In the genomic region with DNA sequence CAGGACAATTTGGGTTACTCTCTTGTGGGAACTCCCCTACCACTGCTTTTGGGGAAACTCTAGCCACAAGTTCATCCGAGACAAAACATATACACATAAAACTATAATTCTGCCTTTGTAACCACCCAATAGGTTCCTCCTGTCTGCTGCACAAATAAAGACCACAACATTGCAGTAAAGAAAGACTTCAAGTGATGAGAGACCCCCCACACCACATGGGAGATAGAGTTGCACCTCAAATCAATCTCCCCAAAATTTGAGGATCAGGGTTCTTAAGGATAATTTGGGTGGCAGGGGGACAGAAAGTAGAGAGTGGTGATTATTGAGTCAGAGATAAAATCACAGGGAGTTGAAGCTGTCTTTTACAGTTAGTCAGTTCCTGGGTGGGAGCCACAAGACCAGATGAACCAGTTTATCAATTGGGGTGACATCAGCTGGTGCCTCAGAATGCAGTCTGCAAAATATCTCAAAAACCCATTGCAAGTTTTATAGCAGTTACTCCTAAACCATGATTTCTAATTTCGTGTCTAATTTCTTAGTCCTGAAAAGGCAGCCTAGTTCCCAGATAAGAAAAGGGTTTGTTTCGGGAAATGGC, we compare ENCODE assay signal across 18 cellular contexts.
DNase-seq lines count a peak whose midpoint lies in the region; ATAC-seq and TF ChIP-seq lines count a peak whose summit lies in the region.
"Had no signal": no experiment of that assay in that cellular context is flagged by ENCODE, and none has a peak within 500 bp of the region (broad histone marks: within the 10 kb centered on the region; RNA-seq: fewer than 3 reads in every experiment).

No MANE protein-coding gene starts in this region.

- peaks cover 4% of the 10 kb centered on the region for H3K36me3 Mint-ChIP-seq in natural killer cell treated with Interleukin-12 subunit alpha and Interleukin-12 subunit beta and Interleukin-15 and Interleukin-18, amount 100 ng/mL, for 72 hours
- H3K36me3 Mint-ChIP-seq in natural killer cell: no peaks in the 10 kb centered on the region
- H3K36me3 Mint-ChIP-seq: CD14-positive monocyte; CD4-positive, alpha-beta memory T cell had no signal

- H2AFZ ChIP-seq in SU-DHL-6 (ENCODE audit: low read depth, low read length, severe bottlenecking): peak overlapping the region; percentile 36

- intact Hi-C loops in natural killer cell (cut with micrococcal nuclease): no loop called here

- no peaks in the 10 kb centered on the region for H3K9me2 ChIP-seq in SU-DHL-6 (replicated peaks; ENCODE audit: insufficient read depth, low read length)

- no peak for ATAC-seq in natural killer cell treated with Interleukin-12 subunit alpha and Interleukin-12 subunit beta and Interleukin-15 and Interleukin-18, amount 100 ng/mL, for 72 hours
- no peak for ATAC-seq in natural killer cell
- no peak for ATAC-seq in HG03159 (IDR thresholded peaks at IDR 0.05; ENCODE audit: unreplicated experiment)
- no peak for ATAC-seq in left lobe of liver
- ATAC-seq: HCT116 had no signal

- H4K20me1 ChIP-seq in SU-DHL-6 (ENCODE audit: low read depth, low read length): no peaks in the 10 kb centered on the region
- H4K20me1 ChIP-seq: BLaER1 had no signal

- no peak overlapping the region for H3K27ac ChIP-seq in SU-DHL-6 (ENCODE audit: low read depth, low read length)
- H3K27ac ChIP-seq: BLaER1 had no signal

- peak overlapping the region; percentile 10 for H3K4me3 Mint-ChIP-seq in natural killer cell treated with Interleukin-12 subunit alpha and Interleukin-12 subunit beta and Interleukin-15 and Interleukin-18, amount 100 ng/mL, for 72 hours
- no peak overlapping the region for H3K4me3 Mint-ChIP-seq in natural killer cell
- H3K4me3 Mint-ChIP-seq: CD14-positive monocyte; CD4-positive, alpha-beta memory T cell had no signal

- H3K4me2 ChIP-seq in SU-DHL-6 (ENCODE audit: low read depth, low read length, poor library complexity, severe bottlenecking): no peak overlapping the region
- H3K4me2 ChIP-seq: BLaER1 had no signal

- no peaks in the 10 kb centered on the region for H3K4me1 Mint-ChIP-seq in natural killer cell treated with Interleukin-12 subunit alpha and Interleukin-12 subunit beta and Interleukin-15 and Interleukin-18, amount 100 ng/mL, for 72 hours (ENCODE audit: low read depth in 2 of 2)
- no peaks in the 10 kb centered on the region for H3K4me1 Mint-ChIP-seq in natural killer cell
- H3K4me1 Mint-ChIP-seq: CD14-positive monocyte; CD4-positive, alpha-beta memory T cell had no signal

- peaks cover 16% of the 10 kb centered on the region for H3K9me3 ChIP-seq in SU-DHL-6 (ENCODE audit: insufficient read depth, low read length)
- H3K9me3 ChIP-seq: BLaER1 had no signal

- H3F3A ChIP-seq in SU-DHL-6 (ENCODE audit: insufficient read depth): no peaks in the 10 kb centered on the region

- no peaks in the 10 kb centered on the region for H3K79me2 ChIP-seq in SU-DHL-6 (ENCODE audit: insufficient read depth, low read length)

- no peaks in the 10 kb centered on the region for H3K27me3 Mint-ChIP-seq in natural killer cell treated with Interleukin-12 subunit alpha and Interleukin-12 subunit beta and Interleukin-15 and Interleukin-18, amount 100 ng/mL, for 72 hours
- no peaks in the 10 kb centered on the region for H3K27me3 Mint-ChIP-seq in natural killer cell (ENCODE audit: low read depth in 2 of 2)
- H3K27me3 Mint-ChIP-seq: CD4-positive, alpha-beta memory T cell had no signal

- no peak overlapping the region for H3K27ac Mint-ChIP-seq in natural killer cell treated with Interleukin-12 subunit alpha and Interleukin-12 subunit beta and Interleukin-15 and Interleukin-18, amount 100 ng/mL, for 72 hours
- no peak overlapping the region for H3K27ac Mint-ChIP-seq in natural killer cell
- H3K27ac Mint-ChIP-seq: CD14-positive monocyte; CD4-positive, alpha-beta memory T cell had no signal

- H3K9me3 Mint-ChIP-seq in natural killer cell treated with Interleukin-12 subunit alpha and Interleukin-12 subunit beta and Interleukin-15 and Interleukin-18, amount 100 ng/mL, for 72 hours: peaks cover 10% of the 10 kb centered on the region
- peaks cover 2 to 4% of the 10 kb centered on the region in 2 donors for H3K9me3 Mint-ChIP-seq in natural killer cell

- DNase-seq in natural killer cell treated with Interleukin-12 subunit alpha and Interleukin-12 subunit beta and Interleukin-15 and Interleukin-18, amount 100 ng/mL, for 72 hours (ENCODE audit: low spot score): no peak
- no peak for DNase-seq in natural killer cell
- DNase-seq in epithelial cell of esophagus (ENCODE audit: low read depth): peak; percentile 79
- no peak for DNase-seq in occipital lobe (lab: John Stamatoyannopoulos, UW)
- no peak for DNase-seq in stimulated activated CD8-positive, alpha-beta memory T cell treated with anti-CD3 and anti-CD28 coated beads, Interleukin-4, amount 100 ng/mL, for 48 hours
- no peak for DNase-seq in left lobe of liver (ENCODE audit: low spot score)
- DNase-seq: 8988T; CD4-positive, alpha-beta memory T cell; DMS153; DMS79; GDM1; GOT3; H7 had no signal

- H3K4me3 ChIP-seq in SU-DHL-6 (ENCODE audit: insufficient read depth, low read length, poor library complexity, severe bottlenecking) (no peak overlapping the region), epithelial cell of esophagus (ENCODE audit: low read length) (no peak overlapping the region)
- H3K4me3 ChIP-seq: BLaER1 had no signal

- H3K36me3 ChIP-seq in SU-DHL-6 (ENCODE audit: low read length): no peaks in the 10 kb centered on the region
- H3K36me3 ChIP-seq: BLaER1 had no signal

- TF ChIP-seq CTCF in natural killer cell (IDR thresholded peaks at IDR 0.05): no peak
- no peak for TF ChIP-seq CTCF in SU-DHL-6 (IDR thresholded peaks at IDR 0.05; ENCODE audit: insufficient read depth, low read length, poor library complexity, severe bottlenecking)
- no peak for TF ChIP-seq CTCF in epithelial cell of esophagus (IDR thresholded peaks at IDR 0.05; ENCODE audit: insufficient read depth, low read depth, low read length, missing control alignments)

- no peak overlapping the region for H3K9ac ChIP-seq in SU-DHL-6 (ENCODE audit: low read length)
- H3K9ac ChIP-seq: BLaER1 had no signal

- H3K27me3 ChIP-seq in SU-DHL-6 (ENCODE audit: low read length): no peaks in the 10 kb centered on the region
- H3K27me3 ChIP-seq: BLaER1 had no signal
